Comparison of ENCODE assay signal across 8 cellular contexts in the genomic region with DNA sequence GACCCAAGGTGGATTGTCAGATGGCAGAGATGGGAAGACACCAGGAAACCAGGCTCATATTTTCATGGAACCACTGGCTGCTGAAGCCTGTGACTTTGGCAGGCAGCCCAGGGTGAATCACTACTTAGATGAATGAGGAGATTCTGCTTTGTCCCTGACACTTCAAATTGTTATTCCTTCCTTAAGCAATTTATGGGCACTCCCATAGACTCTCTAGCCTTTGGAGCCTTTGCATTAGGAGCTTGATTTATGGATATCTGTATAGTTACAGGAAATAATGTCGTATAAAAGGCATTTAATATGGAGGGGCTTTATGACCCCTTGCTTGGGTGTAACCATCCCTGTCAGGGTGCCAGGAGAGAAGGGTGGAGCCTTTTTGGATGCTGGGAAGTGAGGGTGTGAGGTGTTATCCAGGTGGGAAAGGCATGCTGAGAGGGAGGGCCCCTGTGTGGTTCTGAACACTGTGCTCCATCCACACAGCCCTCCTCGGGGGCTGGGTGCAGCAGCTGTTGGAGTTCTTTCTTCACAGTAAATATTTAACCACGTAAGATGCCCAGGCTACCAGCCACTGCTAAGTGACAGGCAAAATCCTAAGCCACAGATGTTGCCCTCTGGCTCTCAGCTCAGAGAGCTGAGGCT. TPM values are rescaled to one million over a fixed set of nuclear protein-coding genes. Genes with fewer than 3 reads are reported as not detected.
DNase-seq lines count a peak whose midpoint lies in the region; ATAC-seq and TF ChIP-seq lines count a peak whose summit lies in the region.

No MANE protein-coding gene starts in this region.

- H3K4me3 ChIP-seq in SJCRH30 (no peak overlapping the region), transverse colon (no peak overlapping the region)

- DNase-seq in NCI-H146 (lab: John Stamatoyannopoulos, UW) (peak; percentile 25), NCI-H146 treated with DMSO at 0.1 percent for 48 hours (lab: John Stamatoyannopoulos, UW; ENCODE audit: unreplicated experiment) (no peak), SJCRH30 (peak; percentile 42 to 49), head of caudate nucleus (peak in 37 of 42 donors; percentile 21 to 81 (median 49)), transverse colon (peak; percentile 90), GM13976 (ENCODE audit: low spot score) (no peak), occipital lobe (lab: John Stamatoyannopoulos, UW) (no peak)

- H3K27me3 ChIP-seq in SJCRH30, result no peaks in the 10 kb centered on the region
- H3K27me3 ChIP-seq in transverse colon, result no peaks in the 10 kb centered on the region

- no peak for TF ChIP-seq EP300 in transverse colon (IDR thresholded peaks at IDR 0.05; ENCODE audit: low read depth)

- no peak for TF ChIP-seq POLR2A in transverse colon (IDR thresholded peaks at IDR 0.05)

- WGBS in transverse colon (ENCODE audit: low coverage in 1 of 2), 2 donors, result 33 to 40% methylated on average over 2 to 3 of the region's 3 CpGs

- ATAC-seq in HG03039 (IDR thresholded peaks at IDR 0.05; ENCODE audit: unreplicated experiment), result no peak

- H3K4me1 ChIP-seq in SJCRH30 (peaks cover 4% of the 10 kb centered on the region), transverse colon (peaks cover 23 to 55% (median 34%) of the 10 kb centered on the region in 4 donors)

- H3K9me3 ChIP-seq in SJCRH30 (replicated peaks) (no peaks in the 10 kb centered on the region), transverse colon (no peaks in the 10 kb centered on the region)

- intact Hi-C loops in head of caudate nucleus (cut with DNase I), result no loop called here
- intact Hi-C loops in transverse colon (cut with DNase I; ENCODE audit: low total_unique reads), result no loop called here

- in situ Hi-C loops in transverse colon (cut with MboI; ENCODE audit: low pct_ligation_motif_present in 1 of 4, low pct_unique_long_range_greater_than_20kb in 1 of 4, low sequenced_read_pairs in 3 of 4), result no loop called here
- in situ Hi-C loops in GM13976 (cut with MboI; ENCODE audit: low sequenced_read_pairs, unreplicated experiment), result no loop called here

- H3K27ac ChIP-seq in SJCRH30, result 0 out of 2 replicates have a peak overlapping the region, but pooled peaks have one; percentile 20
- H3K27ac ChIP-seq in transverse colon, result peak overlapping the region; percentile 74 to 83 (median 76)

- TF ChIP-seq CTCF in transverse colon (IDR thresholded peaks at IDR 0.05) (no peak), GM13976 (IDR thresholded peaks at IDR 0.05; ENCODE audit: borderline replicate concordance, control extremely low read depth, extremely low read depth, insufficient read depth, missing control alignments) (no peak)

- no peaks in the 10 kb centered on the region for H3K36me3 ChIP-seq in SJCRH30
- H3K36me3 ChIP-seq in transverse colon, result no peaks in the 10 kb centered on the region

RNA-seq across cellular contexts. Expression of a gene that starts 35.3 kb away (rescaled TPM):
- total RNA-seq in SJCRH30 (2014; rRNA removed; shearing (Covaris generic)), result 0.14 and 0.18 TPM in 2 replicates
- total RNA-seq in transverse colon (100 to 1,000 TPM in 1 of 4 donors, 10 to 100 TPM in 3; 18.1 to 169 (median 76.0) TPM), occipital lobe (2.0 TPM)

RNA-seq across cellular contexts. Expression of a gene that starts 38.6 kb away (rescaled TPM):
- 0.28 TPM in 1 of 2 replicates, not detected in the other for total RNA-seq in SJCRH30 (2014; rRNA removed; shearing (Covaris generic))
- total RNA-seq in transverse colon, result 1 to 10 TPM in 1 of 4 donors, under 1 TPM in 1, not detected in 2; 0.96 to 1.3 TPM
- not detected for total RNA-seq in occipital lobe

RNA-seq across cellular contexts. Expression of a gene that starts 41.9 kb away (rescaled TPM):
- 90.3 and 98.1 TPM in 2 replicates for total RNA-seq in SJCRH30 (2014; rRNA removed; shearing (Covaris generic))
- total RNA-seq in transverse colon (100 to 1,000 TPM in 3 of 4 donors, 10 to 100 TPM in 1; 30.3 to 268 (median 145) TPM), occipital lobe (73.6 TPM)

RNA-seq across cellular contexts. Expression of a gene that starts 42.0 kb away (rescaled TPM):
- total RNA-seq in SJCRH30 (2014; rRNA removed; shearing (Covaris generic)), result 48.2 and 64.5 TPM in 2 replicates
- total RNA-seq in transverse colon, result 10 to 100 TPM; 26.2 to 58.9 (median 40.6) TPM
- total RNA-seq in occipital lobe, result 57.4 TPM

RNA-seq across cellular contexts. Expression of a gene that starts 46.7 kb away (rescaled TPM):
- total RNA-seq in SJCRH30 (2014; rRNA removed; shearing (Covaris generic)), result 0.10 and 0.51 TPM in 2 replicates
- 10 to 100 TPM in 1 of 4 donors, 1 to 10 TPM in 3; 2.8 to 12.1 (median 4.0) TPM for total RNA-seq in transverse colon
- 2.8 TPM for total RNA-seq in occipital lobe

Comparison
In these comparisons a context has a peak if more than half of its experiments do, and no peak if none do; other contexts are left out.
1. DNase-seq: peak in NCI-H146 (single experiment), SJCRH30 (2 of 2), head of caudate nucleus (37 of 42) and transverse colon (single experiment); none in NCI-H146 treated with DMSO at 0.1 percent for 48 hours (single experiment), GM13976 (single experiment) and occipital lobe (single experiment).